Comparison of ENCODE assay signal across 17 cellular contexts in the genomic region with DNA sequence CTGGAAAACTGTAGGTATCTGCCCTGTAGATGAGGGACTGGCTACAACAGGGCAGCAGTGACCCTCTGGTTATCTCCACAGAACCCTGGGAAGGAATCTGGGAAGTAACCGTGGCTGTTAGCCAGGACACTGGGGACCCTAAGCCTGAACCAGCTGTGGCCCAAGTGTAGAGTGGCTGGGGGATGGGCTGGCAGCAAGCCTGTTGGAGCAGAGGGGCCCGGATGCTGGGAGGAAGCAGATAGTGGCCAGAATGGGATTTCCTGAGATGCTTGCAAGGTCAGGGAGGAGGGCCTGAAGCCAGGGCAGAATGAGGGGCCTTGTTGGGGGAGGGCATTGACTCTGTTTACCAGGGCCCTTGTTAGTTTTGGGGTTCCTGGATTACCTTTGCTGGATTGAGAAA.
DNase-seq lines count a peak whose midpoint lies in the region; ATAC-seq, FAIRE-seq and TF ChIP-seq lines count a peak whose summit lies in the region.
"Had no signal": no experiment of that assay in that cellular context is flagged by ENCODE, and none has a peak within 500 bp of the region (broad histone marks: within the 10 kb centered on the region; RNA-seq: fewer than 3 reads in every experiment).

No MANE protein-coding gene starts in this region.

- H3K27ac ChIP-seq in heart right ventricle: no peak overlapping the region
- no peak overlapping the region for H3K27ac ChIP-seq in coronary artery
- H3K27ac ChIP-seq in endothelial cell of umbilical vein (ENCODE audit: insufficient read depth, low read depth, low read length): no peak overlapping the region
- H3K27ac ChIP-seq: BLaER1 had no signal

- dilution Hi-C loops in endothelial cell of umbilical vein (cut with MboI; ENCODE audit: extremely low pct_ligation_motif_present, low sequenced_read_pairs): no loop called here

- H4K20me1 ChIP-seq in endothelial cell of umbilical vein (replicated peaks; ENCODE audit: control insufficient read depth, extremely low read depth, insufficient read depth, low read length): no peaks in the 10 kb centered on the region
- H4K20me1 ChIP-seq: BLaER1 had no signal

- 18 to 33% methylated on average over 2 of the region's 2 CpGs for WGBS in heart right ventricle, 2 donors

- no peaks in the 10 kb centered on the region for H3K79me2 ChIP-seq in endothelial cell of umbilical vein (ENCODE audit: control insufficient read depth, insufficient read depth, low read length)

- no peak overlapping the region for H2AFZ ChIP-seq in endothelial cell of umbilical vein (ENCODE audit: low read depth, low read length)
- H2AFZ ChIP-seq: GM23338 had no signal

- ATAC-seq in left cardiac atrium: no peak
- ATAC-seq in heart right ventricle: no peak
- ATAC-seq in left lobe of liver: peak; percentile 29
- ATAC-seq in HG02678 (IDR thresholded peaks at IDR 0.05; ENCODE audit: unreplicated experiment): no peak
- no peak for ATAC-seq in GM18505 (IDR thresholded peaks at IDR 0.05; ENCODE audit: unreplicated experiment)
- ATAC-seq: GM23338 had no signal

- peaks cover 0 to 5% (median 0%) of the 10 kb centered on the region in 11 donors for H3K9me3 ChIP-seq in heart right ventricle
- H3K9me3 ChIP-seq in endothelial cell of umbilical vein (replicated peaks; ENCODE audit: control insufficient read depth, insufficient read depth, low read length): no peaks in the 10 kb centered on the region

- no peak overlapping the region for H3K9ac ChIP-seq in endothelial cell of umbilical vein (replicated peaks; ENCODE audit: extremely low read depth, insufficient read depth, low read length)
- H3K9ac ChIP-seq: BLaER1 had no signal

- intact Hi-C loops in left cardiac atrium (cut with DNase I): no loop called here
- intact Hi-C loops in heart right ventricle (cut with DNase I): no loop called here
- intact Hi-C loops in endothelial cell of umbilical vein (cut with micrococcal nuclease): no loop called here

- peak; percentile 73 for FAIRE-seq in endothelial cell of umbilical vein (lab: Jason Lieb, UNC)
- FAIRE-seq: GM18507 had no signal

- TF ChIP-seq POLR2A in endothelial cell of umbilical vein (IDR thresholded peaks at IDR 0.05; ENCODE audit: low read depth, low read length) (no peak), GM18505 (IDR thresholded peaks at IDR 0.05; ENCODE audit: borderline replicate concordance, extremely low read depth, insufficient read depth, insufficient read length) (no peak)

- CTCF ChIA-PET in endothelial cell of umbilical vein (lab: Charles Lee): no interaction called here

- H3K4me2 ChIP-seq in endothelial cell of umbilical vein (ENCODE audit: insufficient read depth, low read length): no peak overlapping the region
- H3K4me2 ChIP-seq: BLaER1, GM23338 had no signal

- H3K36me3 ChIP-seq in heart right ventricle (no peaks in the 10 kb centered on the region), endothelial cell of umbilical vein (ENCODE audit: control insufficient read depth in 2 of 2, extremely low read depth in 1 of 2, insufficient read depth in 2 of 2, low read length in 2 of 2) (no peaks in the 10 kb centered on the region)
- H3K36me3 ChIP-seq: BLaER1 had no signal

- H3K27me3 ChIP-seq in heart right ventricle (no peaks in the 10 kb centered on the region), endothelial cell of umbilical vein (ENCODE audit: control insufficient read depth in 2 of 2, insufficient read depth in 2 of 2, low read length in 2 of 2) (no peaks in the 10 kb centered on the region)
- H3K27me3 ChIP-seq: BLaER1 had no signal

- H3K4me1 ChIP-seq in heart right ventricle (peaks cover 0 to 9% (median 0%) of the 10 kb centered on the region in 9 donors), endothelial cell of umbilical vein (ENCODE audit: control insufficient read depth, extremely low read depth, insufficient read depth, low read length) (peaks cover 5% of the 10 kb centered on the region)
- H3K4me1 ChIP-seq: BLaER1 had no signal

- no TSS peak for BruUV-seq in endothelial cell of umbilical vein (replicated peaks; lab: Mats Ljungman, UMichigan)

- H3K9me1 ChIP-seq in endothelial cell of umbilical vein (replicated peaks; ENCODE audit: control insufficient read depth, extremely low read depth, insufficient read depth, low read length): no peaks in the 10 kb centered on the region

- POLR2A ChIA-PET in endothelial cell of umbilical vein (lab: Charles Lee): no interaction called here

- DNase-seq in left cardiac atrium (peak; percentile 28), heart right ventricle (no peak), coronary artery (ENCODE audit: low spot score) (peak; percentile 59), endothelial cell of umbilical vein (ENCODE audit: low read depth, low spot score) (peak; percentile 18), left lobe of liver (ENCODE audit: low spot score) (no peak)
- no peak for DNase-seq in activated CD8-positive, alpha-beta memory T cell treated with anti-CD3 and anti-CD28 coated beads, Interleukin-2, amount 50 U/mL, for 4 hours
- DNase-seq: 8988T; AML-193; CD8-positive, alpha-beta memory T cell; DMS53; GF-D8; H9 had no signal

- TF ChIP-seq CTCF in heart right ventricle (IDR thresholded peaks at IDR 0.05) (no peak), coronary artery (IDR thresholded peaks at IDR 0.05) (no peak), endothelial cell of umbilical vein (IDR thresholded peaks at IDR 0.05; ENCODE audit: extremely low read depth in 1 of 2, insufficient read depth in 1 of 2, low read depth in 1 of 2, low read length in 2 of 2) (no peak)

- no peak overlapping the region for H3K4me3 ChIP-seq in heart right ventricle
- no peak overlapping the region for H3K4me3 ChIP-seq in coronary artery
- no peak overlapping the region for H3K4me3 ChIP-seq in endothelial cell of umbilical vein (replicated peaks in 1 of 3; ENCODE audit: insufficient read depth in 1 of 3, low read depth in 1 of 3, low read length in 3 of 3)
- H3K4me3 ChIP-seq: BLaER1, GM23338 had no signal

TF ChIP-seq in endothelial cell of umbilical vein, 7 proteins besides CTCF, POLR2A, EP300 and RAD21:
- no peak for TF ChIP-seq FOS (IDR thresholded peaks at IDR 0.05; ENCODE audit: borderline replicate concordance, insufficient read depth, low read length)
- TF ChIP-seq GATA2 (IDR thresholded peaks at IDR 0.05; ENCODE audit: insufficient read depth, insufficient read length, low read depth, low read length): peak; percentile 34
- no peak for TF ChIP-seq MYC (IDR thresholded peaks at IDR 0.05; ENCODE audit: low read depth, low read length)

Comparison
In these comparisons a context has a peak if more than half of its experiments do, and no peak if none do; other contexts are left out.
1. DNase-seq: peak in left cardiac atrium (single experiment), coronary artery (single experiment) and endothelial cell of umbilical vein (single experiment); none in heart right ventricle (0 of 2), left lobe of liver (single experiment) and activated CD8-positive, alpha-beta memory T cell treated with anti-CD3 and anti-CD28 coated beads, Interleukin-2, amount 50 U/mL, for 4 hours (single experiment).